8 cellular contexts compared by ENCODE assay signal in genomic region chr1:86706018-86706417, GRCh38. TPM values are rescaled to one million over a fixed set of nuclear protein-coding genes. Genes with fewer than 3 reads are reported as not detected.
DNase-seq lines count a peak whose midpoint lies in the region; ATAC-seq and TF ChIP-seq lines count a peak whose summit lies in the region.

No MANE protein-coding gene starts in this region.

- intact Hi-C loops in PC-3 (cut with micrococcal nuclease) = loop anchor here (1.0 to 10.0 kb wide), 3 partner anchors 8 to 209 kb away; partner anchors contain the start of genes HS2ST1 and SELENOF
- intact Hi-C loops in esophagus squamous epithelium (cut with DNase I) = no loop called here
- intact Hi-C loops in psoas muscle (cut with DNase I) = loop anchor here in 1 of 2 donors (5.0 to 10.0 kb wide), 3 partner anchors 36 to 379 kb away; no protein-coding TSS in a partner anchor
- intact Hi-C loops in sciatic nerve (cut with DNase I) = no loop called here

- H3K9me2 ChIP-seq in PC-3 (replicated peaks; ENCODE audit: low read length) = no peaks in the 10 kb centered on the region

- H3K27ac ChIP-seq in PC-3 (ENCODE audit: low read length) = no peak overlapping the region
- peak overlapping the region; percentile 96 to 100 (median 97) for H3K27ac ChIP-seq in esophagus squamous epithelium
- H3K27ac ChIP-seq in psoas muscle = peak overlapping the region; percentile 99

- WGBS in esophagus squamous epithelium, 2 donors = 17 to 27% methylated on average over 1 of the region's 1 CpG
- WGBS in psoas muscle, 3 donors = 3 to 6% (median 3%) methylated on average over 1 of the region's 1 CpG

- H3K9me3 ChIP-seq in PC-3 (ENCODE audit: low read length) = no peaks in the 10 kb centered on the region
- no peaks in the 10 kb centered on the region for H3K9me3 ChIP-seq in esophagus squamous epithelium
- no peaks in the 10 kb centered on the region for H3K9me3 ChIP-seq in psoas muscle

- TF ChIP-seq CTCF in GM12864 (IDR thresholded peaks at IDR 0.05; ENCODE audit: low read depth, low read length, missing control alignments) = no peak
- no peak for TF ChIP-seq CTCF in PC-3 (conservative IDR thresholded peaks at IDR 0.05; ENCODE audit: low read depth, low read length)
- TF ChIP-seq CTCF in esophagus squamous epithelium (IDR thresholded peaks at IDR 0.05) = no peak
- no peak for TF ChIP-seq CTCF in psoas muscle (IDR thresholded peaks at IDR 0.05)

- no peak for TF ChIP-seq POLR2A in esophagus squamous epithelium (IDR thresholded peaks at IDR 0.05)

- no TSS peak for BruUV-seq in PC-3 (replicated peaks; lab: Mats Ljungman, UMichigan)

- ATAC-seq in PC-3 (no peak), psoas muscle (no peak), sciatic nerve (no peak)

- H3K4me2 ChIP-seq in PC-3 (ENCODE audit: low read length) = peak overlapping the region; percentile 90

- H4K20me1 ChIP-seq in PC-3 (ENCODE audit: low read length) = peaks cover 22% of the 10 kb centered on the region

- H3K36me3 ChIP-seq in PC-3 (ENCODE audit: low read depth, low read length) (peaks cover 3% of the 10 kb centered on the region; the same call in 1 of the 2 replicates), esophagus squamous epithelium (no peaks in the 10 kb centered on the region), psoas muscle (ENCODE audit: insufficient read depth in 1 of 2, low read depth in 1 of 2) (no peaks in the 10 kb centered on the region)

- POLR2A ChIA-PET in PC-3 (lab: Charles Lee; ENCODE audit: unreplicated experiment) = no interaction called here

- H3K27me3 ChIP-seq in PC-3 (ENCODE audit: low read length) = no peaks in the 10 kb centered on the region
- no peaks in the 10 kb centered on the region for H3K27me3 ChIP-seq in esophagus squamous epithelium
- no peaks in the 10 kb centered on the region for H3K27me3 ChIP-seq in psoas muscle (ENCODE audit: insufficient read depth in 3 of 3, low read length in 2 of 3)

- H3K4me3 ChIP-seq in GM12864 (ENCODE audit: low read depth, low read length) (peak overlapping the region; percentile 99), PC-3 (ENCODE audit: low read length) (peak overlapping the region; percentile 92), esophagus squamous epithelium (peak overlapping the region; percentile 73 to 84 (median 80)), psoas muscle (peak overlapping the region; percentile 93)

- H3K4me1 ChIP-seq in PC-3 (ENCODE audit: insufficient read depth, low read length) = peaks cover 23% of the 10 kb centered on the region
- H3K4me1 ChIP-seq in esophagus squamous epithelium = peaks cover 10 to 66% (median 29%) of the 10 kb centered on the region in 3 donors
- H3K4me1 ChIP-seq in psoas muscle = peaks cover 42% of the 10 kb centered on the region

- no peak overlapping the region for H2AFZ ChIP-seq in PC-3 (ENCODE audit: low read length)

- CTCF ChIA-PET in PC-3 (lab: Charles Lee) = interaction anchor here (2.8 kb wide), 1 partner anchor 11 kb away, joined by 34 read pairs; no protein-coding TSS in a partner anchor

- H3K79me2 ChIP-seq in PC-3 (ENCODE audit: low read length) = peaks cover 61% of the 10 kb centered on the region

- DNase-seq in GM12864 (ENCODE audit: low read depth) (no peak), PC-3 (peak; percentile 27), esophagus squamous epithelium (lab: John Stamatoyannopoulos, UW) (no peak), psoas muscle (no peak), SW480 (ENCODE audit: low spot score) (no peak), SIG-M5 treated with dmso at 0.1 percent for 504 hours (lab: John Stamatoyannopoulos, UW; ENCODE audit: unreplicated experiment) (no peak), OCI-M2 (lab: John Stamatoyannopoulos, UW; ENCODE audit: unreplicated experiment) (no peak), sciatic nerve (ENCODE audit: low spot score) (no peak)

- H3F3A ChIP-seq in PC-3 (ENCODE audit: low read length, unreplicated experiment) = no peaks in the 10 kb centered on the region

- H3K9ac ChIP-seq in PC-3 (ENCODE audit: low read length) = peak overlapping the region; percentile 84

RNA-seq across cellular contexts. Expression of gene SH3GLB1, which starts 1.6 kb away (rescaled TPM):
- 23.3 and 25.0 TPM in 2 replicates for total RNA-seq in PC-3 (2014; rRNA removed)
- 10 to 100 TPM; 46.6 to 53.4 (median 47.2) TPM for total RNA-seq in esophagus squamous epithelium
- total RNA-seq in psoas muscle = 100 to 1,000 TPM; 158 to 315 (median 198) TPM
- 100 to 1,000 TPM in 1 of 3 donors, 10 to 100 TPM in 2; 68.8 to 124 (median 81.4) TPM for polyA plus RNA-seq in psoas muscle
- total RNA-seq in sciatic nerve = 77.6 TPM
